In the genomic region with DNA sequence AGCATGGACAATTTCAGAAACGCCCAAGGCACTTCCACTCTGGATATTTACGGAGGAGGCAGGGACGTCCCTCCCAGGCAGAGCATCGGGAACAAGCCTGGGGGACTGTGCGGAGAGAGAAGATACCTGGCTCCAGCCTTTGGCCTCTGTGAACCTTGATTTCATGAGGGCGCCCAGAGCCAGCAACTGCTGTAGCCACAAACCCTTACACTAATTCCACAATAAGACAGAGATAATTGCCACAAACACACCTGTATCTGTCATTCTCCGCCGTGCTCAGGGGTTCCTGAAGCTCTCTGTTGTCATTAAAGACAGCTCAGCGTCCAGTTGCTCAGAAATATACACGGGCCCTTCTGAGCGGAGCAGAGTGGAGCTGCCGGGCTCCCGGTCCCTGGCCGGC, we compare ENCODE assay signal across 13 cellular contexts.
DNase-seq lines count a peak whose midpoint lies in the region; ATAC-seq and TF ChIP-seq lines count a peak whose summit lies in the region.
"Had no signal": no experiment of that assay in that cellular context is flagged by ENCODE, and none has a peak within 500 bp of the region (broad histone marks: within the 10 kb centered on the region; RNA-seq: fewer than 3 reads in every experiment).

No MANE protein-coding gene starts in this region.

- no peaks in the 10 kb centered on the region for H3K36me3 Mint-ChIP-seq in type B pancreatic cell

- H3K27me3 ChIP-seq in testis = no peaks in the 10 kb centered on the region
- H3K27me3 ChIP-seq: BE2C had no signal

- ATAC-seq in left lobe of liver = no peak
- ATAC-seq in GM21528 (IDR thresholded peaks at IDR 0.05; ENCODE audit: low FRiP score, unreplicated experiment) = no peak
- no peak for ATAC-seq in HG02884 (IDR thresholded peaks at IDR 0.05; ENCODE audit: unreplicated experiment)

- H3K27ac ChIP-seq in coronary artery (no peak overlapping the region), testis (no peak overlapping the region)
- H3K27ac ChIP-seq: C4-2B, HL-60 had no signal

- H3K4me3 ChIP-seq in coronary artery (no peak overlapping the region), testis (no peak overlapping the region)
- H3K4me3 ChIP-seq: HAP-1 had no signal

- WGBS in testis, 2 donors = 65 to 80% methylated on average over 14 of the region's 14 CpGs

- peaks cover 15% of the 10 kb centered on the region for H3K27me3 Mint-ChIP-seq in type B pancreatic cell

- no peaks in the 10 kb centered on the region for H3K36me3 ChIP-seq in testis (ENCODE audit: low read depth, missing control alignments)
- H3K36me3 ChIP-seq: BE2C, HAP-1 had no signal

- H3K4me1 ChIP-seq in testis = no peaks in the 10 kb centered on the region
- H3K4me1 ChIP-seq: BE2C, Caco-2, HAP-1 had no signal

- H3K9me3 Mint-ChIP-seq in type B pancreatic cell = no peaks in the 10 kb centered on the region

- H3K27ac Mint-ChIP-seq in type B pancreatic cell = no peak overlapping the region
- H3K27ac Mint-ChIP-seq: CD4-positive, alpha-beta T cell had no signal

- TF ChIP-seq CTCF in coronary artery (IDR thresholded peaks at IDR 0.05) = no peak
- TF ChIP-seq CTCF in type B pancreatic cell (conservative IDR thresholded peaks at IDR 0.05) = no peak
- TF ChIP-seq CTCF in testis (IDR thresholded peaks at IDR 0.05) = no peak

- DNase-seq in coronary artery (ENCODE audit: low spot score) (peak; percentile 19), left lobe of liver (ENCODE audit: low spot score) (peak; percentile 8), type B pancreatic cell (ENCODE audit: extremely low spot score, unreplicated experiment) (peak; percentile 48), testis (no peak)
- DNase-seq: ACHN; BE2C; Caco-2; CD4-positive, alpha-beta T cell had no signal

- no peak for TF ChIP-seq POLR2A in testis (IDR thresholded peaks at IDR 0.05)

- intact Hi-C loops in testis (cut with DNase I; ENCODE audit: low total_unique reads) = no loop called here

- no peak overlapping the region for H3K4me3 Mint-ChIP-seq in type B pancreatic cell
- H3K4me3 Mint-ChIP-seq: CD4-positive, alpha-beta T cell had no signal

- no peaks in the 10 kb centered on the region for H3K9me3 ChIP-seq in testis
- H3K9me3 ChIP-seq: BE2C, Caco-2, HAP-1 had no signal

- no peaks in the 10 kb centered on the region for H3K4me1 Mint-ChIP-seq in type B pancreatic cell (ENCODE audit: unreplicated experiment)
